ENCODE assay signal across 11 cellular contexts in genomic region chr2:80938463-80938862, GRCh38.
"Had no signal": no experiment of that assay in that cellular context is flagged by ENCODE, and none has a peak within 500 bp of the region (broad histone marks: within the 10 kb centered on the region; RNA-seq: fewer than 3 reads in every experiment).

No MANE protein-coding gene starts in this region.

- H3K36me3 ChIP-seq: HAP-1 had no signal

- H3K9me3 ChIP-seq: HAP-1 had no signal

- H3K27ac ChIP-seq: GM23248 had no signal

- FAIRE-seq: H1, H54 had no signal

- H3K4me3 ChIP-seq: GM23248, GM23338, HAP-1 had no signal

- H2AFZ ChIP-seq: GM23248, GM23338 had no signal

- H3K9ac ChIP-seq: GM23248 had no signal

- ATAC-seq: GM23338, HCT116 had no signal

- H3K4me2 ChIP-seq: GM23338 had no signal

- DNase-seq: GM23248, GOT3, H7, H9, HCEC 1CT, HFFc6 had no signal

- H3K4me1 ChIP-seq: HAP-1 had no signal
